29 cellular contexts compared by ENCODE assay signal in the genomic region with DNA sequence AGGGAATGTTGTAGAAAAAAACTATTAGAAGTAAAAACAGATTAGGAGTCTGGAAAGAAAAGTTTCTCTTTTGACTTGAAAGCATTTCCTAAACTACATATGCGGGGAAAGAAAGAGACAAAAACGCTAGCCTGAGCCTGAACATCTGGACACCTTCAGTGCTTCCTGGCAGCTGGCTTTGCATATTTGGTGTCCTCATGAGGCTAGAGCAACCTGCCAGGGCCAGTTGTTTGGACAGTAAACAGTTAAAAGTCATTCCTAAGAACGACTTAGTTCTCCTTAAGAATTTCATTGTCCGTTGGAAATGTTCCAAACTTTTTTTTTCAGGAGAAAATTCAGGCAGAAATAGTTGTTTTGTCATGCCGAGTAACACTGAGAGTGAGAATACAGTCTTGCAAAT.
A peak's percentile ranks its signal among the peaks of the same experiment; 100 is the strongest.
DNase-seq lines count a peak whose midpoint lies in the region; ATAC-seq and TF ChIP-seq lines count a peak whose summit lies in the region.
"Had no signal": no experiment of that assay in that cellular context is flagged by ENCODE, and none has a peak within 500 bp of the region (broad histone marks: within the 10 kb centered on the region; RNA-seq: fewer than 3 reads in every experiment).

No MANE protein-coding gene starts in this region.

- TF ChIP-seq POLR2A in sigmoid colon (IDR thresholded peaks at IDR 0.05) = no peak

- no peaks in the 10 kb centered on the region for H3K36me3 Mint-ChIP-seq in activated naive CD8-positive, alpha-beta T cell treated with anti-CD3 and anti-CD28 coated beads, Interleukin-2, amount 50 U/mL, for 24 hours (ENCODE audit: low read depth)
- H3K36me3 Mint-ChIP-seq: activated naive CD8-positive, alpha-beta T cell treated with anti-CD3 and anti-CD28 coated beads for 36 hours; stimulated activated effector memory CD8-positive, alpha-beta T cell treated with anti-CD3 and anti-CD28 coated beads, Interleukin-12 subunit alpha, Interleukin-12 subunit beta, amount 100 ng/mL, for 72 hours had no signal

- peaks cover 5% of the 10 kb centered on the region for H3K27me3 Mint-ChIP-seq in activated naive CD8-positive, alpha-beta T cell treated with anti-CD3 and anti-CD28 coated beads, Interleukin-2, amount 50 U/mL, for 24 hours

- no peak overlapping the region for H3K4me3 ChIP-seq in AG10803 (ENCODE audit: low read length)
- H3K4me3 ChIP-seq in SK-N-MC = no peak overlapping the region
- H3K4me3 ChIP-seq in fibroblast of pulmonary artery (replicated peaks; ENCODE audit: low read depth, low read length) = no peak overlapping the region
- H3K4me3 ChIP-seq in sigmoid colon = no peak overlapping the region
- H3K4me3 ChIP-seq: dorsolateral prefrontal cortex, K562, lung had no signal

- H3K27me3 ChIP-seq in sigmoid colon = no peaks in the 10 kb centered on the region
- H3K27me3 ChIP-seq: BE2C had no signal

- H3K27ac Mint-ChIP-seq in activated naive CD8-positive, alpha-beta T cell treated with anti-CD3 and anti-CD28 coated beads, Interleukin-2, amount 50 U/mL, for 24 hours = no peak overlapping the region
- H3K27ac Mint-ChIP-seq: activated naive CD8-positive, alpha-beta T cell treated with anti-CD3 and anti-CD28 coated beads for 36 hours; nephron progenitor cell; stimulated activated effector memory CD8-positive, alpha-beta T cell treated with anti-CD3 and anti-CD28 coated beads, Interleukin-12 subunit alpha, Interleukin-12 subunit beta, amount 100 ng/mL, for 72 hours had no signal

- H3K4me1 ChIP-seq in sigmoid colon = peaks cover 0 to 37% (median 22%) of the 10 kb centered on the region in 4 donors
- H3K4me1 ChIP-seq: BE2C had no signal

- TF ChIP-seq EP300 in sigmoid colon (IDR thresholded peaks at IDR 0.05) = no peak

- H3K36me3 ChIP-seq in SK-N-MC (ENCODE audit: insufficient read depth, low read length) = no peaks in the 10 kb centered on the region
- no peaks in the 10 kb centered on the region for H3K36me3 ChIP-seq in sigmoid colon
- H3K36me3 ChIP-seq: BE2C had no signal

- ATAC-seq in activated naive CD8-positive, alpha-beta T cell treated with anti-CD3 and anti-CD28 coated beads, Interleukin-2, amount 50 U/mL, for 24 hours = no peak
- ATAC-seq: K562; SK-N-SH treated with all-trans-retinoic acid at 6 μM for 48 hours; stimulated activated effector memory CD8-positive, alpha-beta T cell treated with anti-CD3 and anti-CD28 coated beads, Interleukin-12 subunit alpha, Interleukin-12 subunit beta, amount 100 ng/mL, for 72 hours had no signal

- H3K9ac ChIP-seq in SK-N-MC (ENCODE audit: insufficient read length) = peak overlapping the region; percentile 11

- H3K27ac ChIP-seq in SK-N-MC = no peak overlapping the region
- no peak overlapping the region for H3K27ac ChIP-seq in sigmoid colon
- H3K27ac ChIP-seq: dorsolateral prefrontal cortex had no signal

- H3K9me3 ChIP-seq in SK-N-MC (ENCODE audit: low read depth, low read length) = no peaks in the 10 kb centered on the region
- H3K9me3 ChIP-seq in sigmoid colon = no peaks in the 10 kb centered on the region
- H3K9me3 ChIP-seq: BE2C had no signal

- TF ChIP-seq CTCF in AG10803 (conservative IDR thresholded peaks at IDR 0.05; ENCODE audit: low read length) = no peak
- no peak for TF ChIP-seq CTCF in fibroblast of pulmonary artery (IDR thresholded peaks at IDR 0.05; ENCODE audit: low read length, missing control alignments)
- TF ChIP-seq CTCF in sigmoid colon (IDR thresholded peaks at IDR 0.05) = no peak

- H3K4me3 Mint-ChIP-seq in activated naive CD8-positive, alpha-beta T cell treated with anti-CD3 and anti-CD28 coated beads, Interleukin-2, amount 50 U/mL, for 24 hours = no peak overlapping the region
- H3K4me3 Mint-ChIP-seq: activated naive CD8-positive, alpha-beta T cell treated with anti-CD3 and anti-CD28 coated beads for 36 hours; nephron progenitor cell; stimulated activated effector memory CD8-positive, alpha-beta T cell treated with anti-CD3 and anti-CD28 coated beads, Interleukin-12 subunit alpha, Interleukin-12 subunit beta, amount 100 ng/mL, for 72 hours had no signal

- H3K9me3 Mint-ChIP-seq in activated naive CD8-positive, alpha-beta T cell treated with anti-CD3 and anti-CD28 coated beads, Interleukin-2, amount 50 U/mL, for 24 hours = no peaks in the 10 kb centered on the region
- H3K9me3 Mint-ChIP-seq: activated naive CD8-positive, alpha-beta T cell treated with anti-CD3 and anti-CD28 coated beads for 36 hours; nephron progenitor cell; stimulated activated effector memory CD8-positive, alpha-beta T cell treated with anti-CD3 and anti-CD28 coated beads, Interleukin-12 subunit alpha, Interleukin-12 subunit beta, amount 100 ng/mL, for 72 hours had no signal

- DNase-seq in AG10803 (ENCODE audit: low read depth) (peak; percentile 10), SK-N-MC (ENCODE audit: low read depth, low spot score) (no peak), fibroblast of pulmonary artery (ENCODE audit: low read depth) (peak; percentile 1), sigmoid colon (peak; percentile 78), NCI-H187 (lab: John Stamatoyannopoulos, UW) (no peak), DMS53 (lab: John Stamatoyannopoulos, UW) (no peak), GM03348 (ENCODE audit: low spot score) (no peak)
- no peak for DNase-seq in activated naive CD8-positive, alpha-beta T cell treated with anti-CD3 and anti-CD28 coated beads, Interleukin-2, amount 50 U/mL, for 24 hours
- DNase-seq: activated CD4-positive, alpha-beta T cell treated with anti-CD3 and anti-CD28 coated beads for 4 hours; activated effector memory CD4-positive, alpha-beta T cell treated with anti-CD3 and anti-CD28 coated beads, Interleukin-2, amount 50 U/mL, for 16 hours; activated naive CD8-positive, alpha-beta T cell treated with anti-CD3 and anti-CD28 coated beads for 36 hours; activated T-cell treated with anti-CD3 and anti-CD28 coated beads, Interleukin-2, amount 50 U/mL, for 1 hour; BE2C; DMS79; dorsolateral prefrontal cortex; GDM1; HCEC 1CT; head of caudate nucleus; NCI-H1417; NCI-H2081 treated with DMSO at 0.1 percent for 48 hours; NCI-H446 treated with DMSO at 0.1 percent for 48 hours; NCI-H82; nephron progenitor cell; retina; stimulated activated CD4-positive, alpha-beta T cell treated with anti-CD3 and anti-CD28 coated beads, Interleukin-4, amount 100 ng/mL, for 24 hours had no signal

- H3K4me1 Mint-ChIP-seq in activated naive CD8-positive, alpha-beta T cell treated with anti-CD3 and anti-CD28 coated beads, Interleukin-2, amount 50 U/mL, for 24 hours = no peaks in the 10 kb centered on the region
- H3K4me1 Mint-ChIP-seq: activated naive CD8-positive, alpha-beta T cell treated with anti-CD3 and anti-CD28 coated beads for 36 hours; stimulated activated effector memory CD8-positive, alpha-beta T cell treated with anti-CD3 and anti-CD28 coated beads, Interleukin-12 subunit alpha, Interleukin-12 subunit beta, amount 100 ng/mL, for 72 hours had no signal

- 43 to 45% methylated on average over 5 of the region's 5 CpGs for WGBS in sigmoid colon, 2 donors

- intact Hi-C loops in sigmoid colon (cut with DNase I) = no loop called here

Comparison
In these comparisons a context has a peak if more than half of its experiments do, and no peak if none do; other contexts are left out.
1. DNase-seq: peak in AG10803 (single experiment), fibroblast of pulmonary artery (single experiment) and sigmoid colon (single experiment); none in SK-N-MC (single experiment), NCI-H187 (0 of 2), DMS53 (single experiment), activated naive CD8-positive, alpha-beta T cell treated with anti-CD3 and anti-CD28 coated beads, Interleukin-2, amount 50 U/mL, for 24 hours (single experiment) and GM03348 (single experiment).